Comparison of ENCODE assay signal across 20 cellular contexts in genomic region chr4:153582954-153583456, GRCh38.
A peak's percentile ranks its signal among the peaks of the same experiment; 100 is the strongest.
DNase-seq lines count a peak whose midpoint lies in the region; ATAC-seq and TF ChIP-seq lines count a peak whose summit lies in the region.
"Had no signal": no experiment of that assay in that cellular context is flagged by ENCODE, and none has a peak within 500 bp of the region (broad histone marks: within the 10 kb centered on the region; RNA-seq: fewer than 3 reads in every experiment).

No MANE protein-coding gene starts in this region.

- H3K9me3 Mint-ChIP-seq in stimulated activated naive CD8-positive, alpha-beta T cell treated with anti-CD3 and anti-CD28 coated beads, Interleukin-15, Interleukin-2, amounts not matched to agents 100 ng/mL and 50 ng/mL, for 24 hours, result no peaks in the 10 kb centered on the region
- no peaks in the 10 kb centered on the region for H3K9me3 Mint-ChIP-seq in stimulated activated naive CD8-positive, alpha-beta T cell treated with anti-CD3 and anti-CD28 coated beads, Interleukin-15, amount 100 ng/mL, for 72 hours
- H3K9me3 Mint-ChIP-seq in IgD-negative memory B cell (no peaks in the 10 kb centered on the region), memory B cell (no peaks in the 10 kb centered on the region)
- H3K9me3 Mint-ChIP-seq: GM23338 had no signal

- no peak for TF ChIP-seq POLR2A in uterus (IDR thresholded peaks at IDR 0.05)

- no peaks in the 10 kb centered on the region for H3K27me3 Mint-ChIP-seq in stimulated activated naive CD8-positive, alpha-beta T cell treated with anti-CD3 and anti-CD28 coated beads, Interleukin-15, Interleukin-2, amounts not matched to agents 100 ng/mL and 50 ng/mL, for 24 hours
- H3K27me3 Mint-ChIP-seq in stimulated activated naive CD8-positive, alpha-beta T cell treated with anti-CD3 and anti-CD28 coated beads, Interleukin-15, amount 100 ng/mL, for 72 hours, result no peaks in the 10 kb centered on the region
- H3K27me3 Mint-ChIP-seq in IgD-negative memory B cell, result no peaks in the 10 kb centered on the region
- H3K27me3 Mint-ChIP-seq in memory B cell, result no peaks in the 10 kb centered on the region

- H3K4me3 ChIP-seq in uterus, result no peak overlapping the region
- H3K4me3 ChIP-seq: GM23338, MG63, Peyer's patch had no signal

- H3K4me3 Mint-ChIP-seq in stimulated activated naive CD8-positive, alpha-beta T cell treated with anti-CD3 and anti-CD28 coated beads, Interleukin-15, Interleukin-2, amounts not matched to agents 100 ng/mL and 50 ng/mL, for 24 hours, result no peak overlapping the region
- H3K4me3 Mint-ChIP-seq in stimulated activated naive CD8-positive, alpha-beta T cell treated with anti-CD3 and anti-CD28 coated beads, Interleukin-15, amount 100 ng/mL, for 72 hours, result no peak overlapping the region
- H3K4me3 Mint-ChIP-seq in IgD-negative memory B cell (peak overlapping the region in 1 of 4 donors; percentile 22), memory B cell (no peak overlapping the region)
- H3K4me3 Mint-ChIP-seq: GM23338 had no signal

- peaks cover 28% of the 10 kb centered on the region for H3K4me1 Mint-ChIP-seq in stimulated activated naive CD8-positive, alpha-beta T cell treated with anti-CD3 and anti-CD28 coated beads, Interleukin-15, Interleukin-2, amounts not matched to agents 100 ng/mL and 50 ng/mL, for 24 hours (ENCODE audit: low read depth)
- H3K4me1 Mint-ChIP-seq in stimulated activated naive CD8-positive, alpha-beta T cell treated with anti-CD3 and anti-CD28 coated beads, Interleukin-15, amount 100 ng/mL, for 72 hours, result peaks cover 23% of the 10 kb centered on the region
- H3K4me1 Mint-ChIP-seq in IgD-negative memory B cell, result peaks cover 26 to 46% (median 33%) of the 10 kb centered on the region in 3 donors
- peaks cover 17% of the 10 kb centered on the region for H3K4me1 Mint-ChIP-seq in memory B cell

- no peak for TF ChIP-seq CTCF in uterus (IDR thresholded peaks at IDR 0.05)

- H3K36me3 ChIP-seq in uterus, result no peaks in the 10 kb centered on the region
- H3K36me3 ChIP-seq: MG63, Peyer's patch had no signal

- no peak for DNase-seq in stimulated activated naive CD8-positive, alpha-beta T cell treated with anti-CD3 and anti-CD28 coated beads, Interleukin-15, amount 100 ng/mL, for 72 hours
- DNase-seq in memory B cell (ENCODE audit: low spot score in 2 of 2), result no peak
- DNase-seq in uterus, result no peak
- no peak for DNase-seq in NCI-H146 (lab: John Stamatoyannopoulos, UW)
- DNase-seq in H4 (ENCODE audit: low spot score), result no peak
- DNase-seq: C1 segment of cervical spinal cord, Calu3, DMS79 treated with DMSO at 0.1 percent for 48 hours, GF-D8, MG63, NCI-H1092 treated with DMSO at 0.1 percent for 48 hours, NCI-H446, NCI-H774, Peyer's patch, Right ventricle myocardium superior had no signal

- no peak overlapping the region for H3K27ac ChIP-seq in uterus
- H3K27ac ChIP-seq: KMS-11, Peyer's patch had no signal

- no peak for ATAC-seq in stimulated activated naive CD8-positive, alpha-beta T cell treated with anti-CD3 and anti-CD28 coated beads, Interleukin-15, amount 100 ng/mL, for 72 hours
- no peak for ATAC-seq in memory B cell (ENCODE audit: low read depth)
- ATAC-seq: SK-N-SH treated with all-trans-retinoic acid at 6 μM for 48 hours had no signal

- H3K36me3 Mint-ChIP-seq in stimulated activated naive CD8-positive, alpha-beta T cell treated with anti-CD3 and anti-CD28 coated beads, Interleukin-15, Interleukin-2, amounts not matched to agents 100 ng/mL and 50 ng/mL, for 24 hours (ENCODE audit: low read depth), result peaks cover 73% of the 10 kb centered on the region
- H3K36me3 Mint-ChIP-seq in IgD-negative memory B cell, result peaks cover 3% of the 10 kb centered on the region
- H3K36me3 Mint-ChIP-seq in memory B cell, result peaks cover 18% of the 10 kb centered on the region

- no peaks in the 10 kb centered on the region for H3K4me1 ChIP-seq in uterus
- H3K4me1 ChIP-seq: Peyer's patch had no signal

- peak overlapping the region; percentile 19 for H3K27ac Mint-ChIP-seq in stimulated activated naive CD8-positive, alpha-beta T cell treated with anti-CD3 and anti-CD28 coated beads, Interleukin-15, Interleukin-2, amounts not matched to agents 100 ng/mL and 50 ng/mL, for 24 hours
- H3K27ac Mint-ChIP-seq in stimulated activated naive CD8-positive, alpha-beta T cell treated with anti-CD3 and anti-CD28 coated beads, Interleukin-15, amount 100 ng/mL, for 72 hours, result peak overlapping the region in 1 of 2 donors; percentile 59
- H3K27ac Mint-ChIP-seq in IgD-negative memory B cell (peak overlapping the region in 2 of 3 donors; percentile 45 to 88), memory B cell (peak overlapping the region; percentile 75)
- H3K27ac Mint-ChIP-seq: GM23338 had no signal

- H3K9me3 ChIP-seq in uterus, result no peaks in the 10 kb centered on the region
- H3K9me3 ChIP-seq: MG63, Peyer's patch had no signal

- H3K27me3 ChIP-seq in uterus, result no peaks in the 10 kb centered on the region
- H3K27me3 ChIP-seq: MG63, Peyer's patch had no signal

- intact Hi-C loops in uterus (cut with DNase I; ENCODE audit: low total_unique reads), result no loop called here
